Comparison of ENCODE assay signal across 8 cellular contexts in genomic region chr19:32693151-32694108, GRCh38. TPM values are rescaled to one million over a fixed set of nuclear protein-coding genes. Genes with fewer than 3 reads are reported as not detected.
DNase-seq lines count a peak whose midpoint lies in the region; ATAC-seq and TF ChIP-seq lines count a peak whose summit lies in the region.
"Not testable (repeated sequence)": the region's sequence is repeated elsewhere in the genome, so short reads cannot be mapped to it uniquely, and the experiment has no call there.

No MANE protein-coding gene starts in this region.

- H3K36me3 ChIP-seq in Caco-2 (ENCODE audit: control insufficient read depth, insufficient read depth, low read length); KMS-11 (ENCODE audit: insufficient read depth); left lung; transverse colon: not testable (repeated sequence)
- H3K36me3 ChIP-seq in SJSA1, result peaks cover 40% of the 10 kb centered on the region

- H3K4me1 ChIP-seq in Caco-2, result peaks cover 20% of the 10 kb centered on the region
- H3K4me1 ChIP-seq in KMS-11 (ENCODE audit: low read depth, poor library complexity, severe bottlenecking), result peaks cover 63% of the 10 kb centered on the region
- peaks cover 27% of the 10 kb centered on the region for H3K4me1 ChIP-seq in SJSA1 (replicated peaks)
- peaks cover 31 to 72% of the 10 kb centered on the region in 2 donors for H3K4me1 ChIP-seq in left lung
- H3K4me1 ChIP-seq in transverse colon, result peaks cover 22 to 51% (median 40%) of the 10 kb centered on the region in 4 donors

- H3K4me3 ChIP-seq in Caco-2 (ENCODE audit: low read depth, low read length) (peak overlapping the region; percentile 92), SJSA1 (peak overlapping the region; percentile 94), left lung (peak overlapping the region; percentile 75 to 81), skeletal muscle cell (ENCODE audit: low read depth, low read length) (peak overlapping the region; percentile 68), transverse colon (peak overlapping the region in 3 of 4 donors; percentile 58 to 86 (median 62))
- not testable (repeated sequence) for H3K4me3 ChIP-seq in KMS-11 (IDR thresholded peaks at IDR 0.05; ENCODE audit: insufficient read depth, low read depth, low read length)

- H3K4me1 Mint-ChIP-seq in Caco-2 (ENCODE audit: low read depth, unreplicated experiment), result peaks cover 40% of the 10 kb centered on the region
- peaks cover 77% of the 10 kb centered on the region for H3K4me1 Mint-ChIP-seq in activated T-cell treated with anti-CD3 and anti-CD28 coated beads, Interleukin-2, amount 50 U/mL, for 24 hours (ENCODE audit: low read depth)

- peak; percentile 56 to 62 for DNase-seq in Caco-2
- DNase-seq in SJSA1 (ENCODE audit: low read depth in 1 of 2, low spot score in 2 of 2); left lung; skeletal muscle cell (ENCODE audit: low read depth): not testable (repeated sequence)
- peak; percentile 59 for DNase-seq in activated T-cell treated with anti-CD3 and anti-CD28 coated beads, Interleukin-2, amount 50 U/mL, for 24 hours
- DNase-seq in dermis blood vessel endothelial cell, result peak; percentile 22
- peak; percentile 14 for DNase-seq in transverse colon

- not testable (repeated sequence) for H4K20me1 ChIP-seq in KMS-11 (ENCODE audit: insufficient read depth)

- peaks cover 64% of the 10 kb centered on the region for H3K79me2 ChIP-seq in KMS-11 (ENCODE audit: insufficient read depth, low read depth)

- H3K9me3 Mint-ChIP-seq in Caco-2 (ENCODE audit: unreplicated experiment), result peaks cover 10% of the 10 kb centered on the region
- H3K9me3 Mint-ChIP-seq in activated T-cell treated with anti-CD3 and anti-CD28 coated beads, Interleukin-2, amount 50 U/mL, for 24 hours, result not testable (repeated sequence)

- H3K9me3 ChIP-seq in Caco-2; SJSA1 (replicated peaks); left lung; transverse colon: not testable (repeated sequence)

- H3K27ac ChIP-seq in KMS-11, result peak overlapping the region; percentile 86
- H3K27ac ChIP-seq in SJSA1, result not testable (repeated sequence)
- H3K27ac ChIP-seq in left lung, result peak overlapping the region in 1 of 2 donors; percentile 92
- H3K27ac ChIP-seq in transverse colon, result peak overlapping the region; percentile 89 to 95 (median 90)

- intact Hi-C loops in Caco-2 (cut with micrococcal nuclease; ENCODE audit: unreplicated experiment); left lung (cut with DNase I); transverse colon (cut with DNase I; ENCODE audit: low total_unique reads): not testable (repeated sequence)

- CTCF ChIA-PET in Caco-2 (lab: Charles Lee), result not testable (repeated sequence)

- peak; percentile 23 for TF ChIP-seq POLR2A in transverse colon (IDR thresholded peaks at IDR 0.05)

- peak overlapping the region; percentile 81 for H3K27ac Mint-ChIP-seq in Caco-2 (ENCODE audit: unreplicated experiment)
- H3K27ac Mint-ChIP-seq in activated T-cell treated with anti-CD3 and anti-CD28 coated beads, Interleukin-2, amount 50 U/mL, for 24 hours, result peak overlapping the region; percentile 89

- WGBS in transverse colon (ENCODE audit: low coverage in 1 of 2), 2 donors, result 73 to 81% methylated on average over 5 to 20 of the region's 20 CpGs

- POLR2A ChIA-PET in Caco-2 (lab: Charles Lee), result not testable (repeated sequence)

- peak overlapping the region; percentile 98 for H3K9ac ChIP-seq in KMS-11

- TF ChIP-seq CTCF in Caco-2 (IDR thresholded peaks at IDR 0.05; ENCODE audit: insufficient read depth in 1 of 2, low read depth in 1 of 2, low read length in 1 of 2, severe bottlenecking in 1 of 2, unreplicated experiment in 1 of 2); KMS-11 (conservative IDR thresholded peaks at IDR 0.05; ENCODE audit: low read depth, low read length); left lung (IDR thresholded peaks at IDR 0.05); transverse colon (IDR thresholded peaks at IDR 0.05): not testable (repeated sequence)

- not testable (repeated sequence) for ATAC-seq in left lung

- in situ Hi-C loops in transverse colon (cut with MboI; ENCODE audit: low pct_ligation_motif_present in 1 of 4, low pct_unique_long_range_greater_than_20kb in 1 of 4, low sequenced_read_pairs in 3 of 4), result not testable (repeated sequence)

- peak overlapping the region; percentile 61 for H3K4me2 ChIP-seq in KMS-11

- H3K4me3 Mint-ChIP-seq in Caco-2 (ENCODE audit: unreplicated experiment), result peak overlapping the region; percentile 80
- peak overlapping the region; percentile 87 for H3K4me3 Mint-ChIP-seq in activated T-cell treated with anti-CD3 and anti-CD28 coated beads, Interleukin-2, amount 50 U/mL, for 24 hours

- not testable (repeated sequence) for H3K27me3 ChIP-seq in Caco-2 (replicated peaks; ENCODE audit: control insufficient read depth, insufficient read depth, low read length); KMS-11 (ENCODE audit: insufficient read depth, low read depth); SJSA1 (replicated peaks); left lung; transverse colon

- H3K36me3 Mint-ChIP-seq in Caco-2 (ENCODE audit: insufficient read depth, unreplicated experiment), result peaks cover 45% of the 10 kb centered on the region
- peaks cover 62% of the 10 kb centered on the region for H3K36me3 Mint-ChIP-seq in activated T-cell treated with anti-CD3 and anti-CD28 coated beads, Interleukin-2, amount 50 U/mL, for 24 hours (ENCODE audit: low read depth)

- TF ChIP-seq EP300 in transverse colon (IDR thresholded peaks at IDR 0.05; ENCODE audit: low read depth), result not testable (repeated sequence)

- not testable (repeated sequence) for H3K27me3 Mint-ChIP-seq in Caco-2 (ENCODE audit: insufficient read depth, unreplicated experiment); activated T-cell treated with anti-CD3 and anti-CD28 coated beads, Interleukin-2, amount 50 U/mL, for 24 hours

- not testable (repeated sequence) for H2AFZ ChIP-seq in KMS-11 (ENCODE audit: low read depth)

- BruUV-seq in Caco-2 (replicated peaks; lab: Mats Ljungman, UMichigan), result not testable (repeated sequence)

RNA-seq across cellular contexts. Expression of gene NUDT19, which starts 1.8 kb away (rescaled TPM):
- 24.0 and 24.4 TPM in 2 replicates for total RNA-seq in Caco-2 (2022)
- total RNA-seq in SJSA1 (2014; rRNA removed; shearing (Covaris generic)), result 7.3 and 14.1 TPM in 2 replicates
- total RNA-seq in dermis blood vessel endothelial cell, result 9.2 and 12.1 TPM in 2 replicates
- total RNA-seq in left lung, result 10 to 100 TPM; 15.9 to 16.6 TPM
- total RNA-seq in transverse colon, result 10 to 100 TPM in 3 of 4 donors, 1 to 10 TPM in 1; 4.2 to 15.2 (median 12.8) TPM

RNA-seq across cellular contexts. Expression of gene RGS9BP, which starts 17.8 kb away (rescaled TPM):
- total RNA-seq in Caco-2 (2022) (0.75 and 1.0 TPM in 2 replicates), dermis blood vessel endothelial cell (0.34 and 0.65 TPM in 2 replicates), left lung (under 1 TPM; 0.55 to 0.68 TPM), transverse colon (under 1 TPM in 3 of 4 donors, not detected in 1; 0.14 to 0.60 (median 0.16) TPM)
- total RNA-seq in SJSA1 (2014; rRNA removed; shearing (Covaris generic)), result 0.05 TPM in 1 of 2 replicates, not detected in the other

RNA-seq across cellular contexts. Expression of gene ANKRD27, which starts 18.4 kb away (rescaled TPM):
- total RNA-seq in Caco-2 (2022) (53.9 and 54.3 TPM in 2 replicates), dermis blood vessel endothelial cell (46.8 and 48.2 TPM in 2 replicates), left lung (10 to 100 TPM; 28.9 to 35.7 TPM), transverse colon (10 to 100 TPM; 14.7 to 44.3 (median 34.6) TPM)
- 22.5 and 26.2 TPM in 2 replicates for total RNA-seq in SJSA1 (2014; rRNA removed; shearing (Covaris generic))

RNA-seq across cellular contexts. Expression of gene TDRD12, which starts 26.1 kb away (rescaled TPM):
- 0.11 and 0.30 TPM in 2 replicates for total RNA-seq in Caco-2 (2022)
- total RNA-seq in SJSA1 (2014; rRNA removed; shearing (Covaris generic)), result 0.05 and 0.85 TPM in 2 replicates
- 0.14 and 0.17 TPM in 2 replicates for total RNA-seq in dermis blood vessel endothelial cell
- under 1 TPM; 0.20 to 0.34 TPM for total RNA-seq in left lung
- total RNA-seq in transverse colon, result under 1 TPM in 1 of 4 donors, not detected in 3; 0.48 TPM
